In the genomic region with DNA sequence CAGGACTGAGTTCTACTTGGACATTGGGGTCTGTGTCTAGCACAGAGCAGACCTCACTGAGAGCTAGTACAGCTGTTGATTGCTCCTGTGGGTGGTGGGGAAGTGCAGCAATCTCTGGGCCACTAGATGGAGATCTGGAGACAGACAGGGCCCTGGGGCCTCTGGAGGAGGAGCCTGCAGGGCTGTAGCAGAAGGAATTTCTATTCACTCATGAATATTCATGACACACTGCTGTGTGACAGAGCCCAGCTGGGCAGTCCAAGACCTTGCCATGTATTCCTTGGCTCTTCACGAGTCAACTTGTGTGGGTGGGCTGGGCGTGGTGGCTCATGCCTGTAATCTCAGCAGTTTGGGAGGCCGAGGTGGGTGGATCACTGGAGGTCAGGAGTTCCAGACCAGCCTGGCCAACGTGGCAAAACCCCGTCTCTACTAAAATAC, we compare ENCODE assay signal across 1 cellular context.
A peak's percentile ranks its signal among the peaks of the same experiment; 100 is the strongest.
TF ChIP-seq lines count a peak whose summit lies in the region.

No MANE protein-coding gene starts in this region.

TF ChIP-seq in HepG2, 621 proteins besides CTCF, POLR2A, EP300 and RAD21:
- TF ChIP-seq SMC3 (IDR thresholded peaks at IDR 0.05; ENCODE audit: low read length) (peak; percentile 29; the same call in 1 of the 2 replicates), BCL6 (CRISPR knock-in tag; IDR thresholded peaks at IDR 0.05) (no peak), STAG1 (CRISPR knock-in tag; IDR thresholded peaks at IDR 0.05) (peak; percentile 50)
- TF ChIP-seq, protein P1, sequence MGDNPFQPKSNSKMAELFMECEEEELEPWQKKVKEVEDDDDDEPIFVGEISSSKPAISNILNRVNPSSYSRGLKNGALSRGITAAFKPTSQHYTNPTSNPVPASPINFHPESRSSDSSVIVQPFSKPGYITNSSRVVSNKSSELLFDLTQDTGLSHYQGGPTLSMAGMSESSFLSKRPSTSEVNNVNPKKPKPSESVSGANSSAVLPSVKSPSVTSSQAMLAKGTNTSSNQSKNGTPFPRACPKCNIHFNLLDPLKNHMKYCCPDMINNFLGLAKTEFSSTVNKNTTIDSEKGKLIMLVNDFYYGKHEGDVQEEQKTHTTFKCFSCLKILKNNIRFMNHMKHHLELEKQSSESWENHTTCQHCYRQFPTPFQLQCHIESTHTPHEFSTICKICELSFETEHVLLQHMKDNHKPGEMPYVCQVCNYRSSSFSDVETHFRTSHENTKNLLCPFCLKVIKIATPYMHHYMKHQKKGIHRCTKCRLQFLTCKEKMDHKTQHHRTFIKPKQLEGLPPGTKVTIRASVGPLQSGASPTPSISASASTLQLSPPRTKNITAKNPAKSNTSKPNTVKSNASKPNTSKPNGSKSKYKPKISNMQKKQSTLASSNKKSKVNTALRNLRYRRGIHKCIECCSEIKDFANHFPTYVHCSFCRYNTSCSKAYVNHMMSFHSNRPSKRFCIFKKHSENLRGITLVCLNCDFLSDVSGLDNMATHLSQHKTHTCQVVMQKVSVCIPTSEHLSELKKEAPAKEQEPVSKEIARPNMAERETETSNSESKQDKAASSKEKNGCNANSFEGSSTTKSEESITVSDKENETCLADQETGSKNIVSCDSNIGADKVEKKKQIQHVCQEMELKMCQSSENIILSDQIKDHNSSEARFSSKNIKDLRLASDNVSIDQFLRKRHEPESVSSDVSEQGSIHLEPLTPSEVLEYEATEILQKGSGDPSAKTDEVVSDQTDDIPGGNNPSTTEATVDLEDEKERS (CRISPR knock-in tag; IDR thresholded peaks at IDR 0.05): no peak
